In genomic region chr10:128062837-128063563, GRCh38 we compare ENCODE assay signal across 8 cellular contexts.
DNase-seq lines count a peak whose midpoint lies in the region; ATAC-seq and TF ChIP-seq lines count a peak whose summit lies in the region.

No MANE protein-coding gene starts in this region.

- H3K27ac Mint-ChIP-seq in CD14-positive monocyte, result peak overlapping the region; percentile 98 to 100 (median 100)

- H3K4me1 Mint-ChIP-seq in CD14-positive monocyte, result peaks cover 91% of the 10 kb centered on the region

- intact Hi-C loops in CD14-positive monocyte (cut with micrococcal nuclease), result loop anchor here in 1 of 2 donors (1.0 to 5.0 kb wide), 2 partner anchors 9 to 86 kb away; no protein-coding TSS in a partner anchor

- H3K27me3 ChIP-seq in right atrium auricular region, result no peaks in the 10 kb centered on the region

- peak overlapping the region; percentile 37 to 57 for H3K27ac ChIP-seq in right atrium auricular region

- peaks cover 0 to 10% (median 5%) of the 10 kb centered on the region in 3 donors for H3K27me3 Mint-ChIP-seq in CD14-positive monocyte (ENCODE audit: low read depth in 3 of 3)

- H3K4me3 Mint-ChIP-seq in CD14-positive monocyte, result peak overlapping the region; percentile 73 to 82

- no peak for TF ChIP-seq CTCF in CD14-positive monocyte (IDR thresholded peaks at IDR 0.05)
- no peak for TF ChIP-seq CTCF in right atrium auricular region (IDR thresholded peaks at IDR 0.05)

- DNase-seq in CD14-positive monocyte (ENCODE audit: low spot score) (peak; percentile 79), KG1 (lab: John Stamatoyannopoulos, UW) (peak; percentile 38), activated T-helper 1 cell treated with Interleukin-2 at 50 U/mL for 16 hours (ENCODE audit: low read depth) (peak; percentile 40), right atrium auricular region (ENCODE audit: low spot score) (no peak), T1000 (lab: John Stamatoyannopoulos, UW) (no peak), HuH-7 (ENCODE audit: low spot score) (no peak)
- peak; percentile 59 for DNase-seq in stimulated activated CD8-positive, alpha-beta memory T cell treated with anti-CD3 and anti-CD28 coated beads, Interleukin-4, amount 100 ng/mL, for 48 hours

- no peaks in the 10 kb centered on the region for H3K9me3 ChIP-seq in right atrium auricular region

- peaks cover 52% of the 10 kb centered on the region for H3K36me3 ChIP-seq in right atrium auricular region

- peaks cover 84 to 94% of the 10 kb centered on the region in 2 donors for H3K36me3 Mint-ChIP-seq in CD14-positive monocyte

- H3K4me3 ChIP-seq in right atrium auricular region, result no peak overlapping the region

- H3K9me3 Mint-ChIP-seq in CD14-positive monocyte, result peaks cover 0 to 6% (median 0%) of the 10 kb centered on the region in 7 donors

- ATAC-seq in GM21515 (IDR thresholded peaks at IDR 0.05; ENCODE audit: unreplicated experiment), result peak; percentile 45

- H3K4me1 ChIP-seq in right atrium auricular region, result peaks cover 0 to 31% of the 10 kb centered on the region in 2 donors

Comparison
In these comparisons a context has a peak if more than half of its experiments do, and no peak if none do; other contexts are left out.
1. DNase-seq: peak in CD14-positive monocyte (single experiment), KG1 (single experiment), activated T-helper 1 cell treated with Interleukin-2 at 50 U/mL for 16 hours (single experiment) and stimulated activated CD8-positive, alpha-beta memory T cell treated with anti-CD3 and anti-CD28 coated beads, Interleukin-4, amount 100 ng/mL, for 48 hours (single experiment); none in right atrium auricular region (single experiment), T1000 (single experiment) and HuH-7 (single experiment).